ENCODE assay signal across 1 cellular context in genomic region chr11:134901536-134901935, GRCh38.
TF ChIP-seq lines count a peak whose summit lies in the region.

No MANE protein-coding gene starts in this region.

TF ChIP-seq in GM23338, 12 proteins besides CTCF, POLR2A, EP300 and RAD21 (continued from another document):
- TF ChIP-seq ZNF462 (CRISPR knock-in tag; IDR thresholded peaks at IDR 0.05) (no peak), JUNB (IDR thresholded peaks at IDR 0.05; ENCODE audit: unreplicated experiment) (no peak), CREB1 (CRISPR knock-in tag; IDR thresholded peaks at IDR 0.05; ENCODE audit: low read depth) (no peak), ZNF331 (CRISPR knock-in tag; IDR thresholded peaks at IDR 0.05; ENCODE audit: low read depth) (no peak), REST (IDR thresholded peaks at IDR 0.05; ENCODE audit: unreplicated experiment) (no peak), ETS1 (IDR thresholded peaks at IDR 0.05) (no peak), ZNF114 (CRISPR knock-in tag; IDR thresholded peaks at IDR 0.05) (no peak), NANOG (IDR thresholded peaks at IDR 0.05; ENCODE audit: borderline replicate concordance) (no peak), EZH2 (IDR thresholded peaks at IDR 0.05; ENCODE audit: low read depth, unreplicated experiment) (no peak), EZH2phosphoT487 (IDR thresholded peaks at IDR 0.05; ENCODE audit: unreplicated experiment) (no peak), POLR2AphosphoS5 (IDR thresholded peaks at IDR 0.05; ENCODE audit: low read depth) (no peak)
